In the genomic region with DNA sequence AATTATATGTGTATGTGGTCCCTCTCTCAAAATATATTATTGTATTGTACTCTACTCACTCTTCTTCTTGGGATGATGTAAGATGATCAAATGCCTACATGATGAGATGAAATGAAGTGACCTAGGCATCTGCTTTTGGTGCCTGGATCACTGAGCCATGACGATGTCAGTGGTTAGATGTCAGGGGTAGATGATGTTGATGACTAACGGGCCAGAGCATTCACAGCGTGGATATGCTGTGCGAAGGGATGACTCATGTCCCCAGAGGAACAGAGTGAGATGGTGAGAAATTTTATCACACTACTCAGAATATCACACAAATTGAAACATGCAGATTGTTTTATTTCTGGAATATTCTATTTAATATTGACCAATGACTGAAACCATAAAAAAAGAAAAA, we compare ENCODE assay signal across 12 cellular contexts.
A peak's percentile ranks its signal among the peaks of the same experiment; 100 is the strongest.
DNase-seq lines count a peak whose midpoint lies in the region; ATAC-seq and TF ChIP-seq lines count a peak whose summit lies in the region.
"Had no signal": no experiment of that assay in that cellular context is flagged by ENCODE, and none has a peak within 500 bp of the region (broad histone marks: within the 10 kb centered on the region; RNA-seq: fewer than 3 reads in every experiment).

No MANE protein-coding gene starts in this region.

- H2AK5ac ChIP-seq in H9 (ENCODE audit: insufficient read length, low read length): no peak overlapping the region

- no peaks in the 10 kb centered on the region for H3K79me2 ChIP-seq in H9 (ENCODE audit: insufficient read depth, low read length)

- no peak overlapping the region for H2AFZ ChIP-seq in H9 (ENCODE audit: low read length)

- no peaks in the 10 kb centered on the region for H3K4me1 ChIP-seq in gastrocnemius medialis
- H3K4me1 ChIP-seq in H9 (ENCODE audit: insufficient read depth, low read length): no peaks in the 10 kb centered on the region
- no peaks in the 10 kb centered on the region for H3K4me1 ChIP-seq in esophagus squamous epithelium
- H3K4me1 ChIP-seq in right atrium auricular region: no peaks in the 10 kb centered on the region
- H3K4me1 ChIP-seq: esophagus muscularis mucosa had no signal

- no peak overlapping the region for H3T11ph ChIP-seq in H9 (ENCODE audit: low read length)

- no peak overlapping the region for H2BK20ac ChIP-seq in H9 (ENCODE audit: low read depth, low read length, poor library complexity, severe bottlenecking)

- H3K79me1 ChIP-seq in H9 (ENCODE audit: insufficient read depth, low read depth, low read length, poor library complexity, severe bottlenecking): no peaks in the 10 kb centered on the region

- no peak overlapping the region for H2BK120ac ChIP-seq in H9 (ENCODE audit: low read depth, low read length, poor library complexity, severe bottlenecking)

- no peak overlapping the region for H2BK5ac ChIP-seq in H9 (ENCODE audit: insufficient read length, low read length)

- H3K27me3 ChIP-seq in gastrocnemius medialis (no peaks in the 10 kb centered on the region), H9 (ENCODE audit: insufficient read depth, low read length) (no peaks in the 10 kb centered on the region), esophagus squamous epithelium (no peaks in the 10 kb centered on the region), right atrium auricular region (no peaks in the 10 kb centered on the region)
- H3K27me3 ChIP-seq: esophagus muscularis mucosa had no signal

- H3K23ac ChIP-seq in H9 (ENCODE audit: insufficient read length, low read depth, low read length): no peak overlapping the region

- H3K4me3 ChIP-seq in astrocyte of the spinal cord (ENCODE audit: low read depth, low read length) (no peak overlapping the region), gastrocnemius medialis (no peak overlapping the region), esophagus squamous epithelium (no peak overlapping the region), right atrium auricular region (no peak overlapping the region)
- H3K4me3 ChIP-seq: esophagus muscularis mucosa had no signal

- ATAC-seq in GM21737 (IDR thresholded peaks at IDR 0.05; ENCODE audit: unreplicated experiment) (peak; percentile 62), gastrocnemius medialis (peak; percentile 58 to 87), GM21576 (IDR thresholded peaks at IDR 0.05; ENCODE audit: unreplicated experiment) (no peak)

- H4K5ac ChIP-seq in H9 (ENCODE audit: insufficient read length, low read depth, low read length): no peak overlapping the region

- WGBS in H9 (ENCODE audit: extremely low coverage, insufficient read length, low lambda C conversion rate): no CpG with 5 or more reads among the region's 4 CpGs
- WGBS in esophagus squamous epithelium, 2 donors: 62 to 66% methylated on average over 4 of the region's 4 CpGs

- no peak overlapping the region for H3K9ac ChIP-seq in H9 (ENCODE audit: extremely low read depth, insufficient read length, low read length)

- peaks cover 9 to 19% of the 10 kb centered on the region in 2 experiments for H3K4me1 Mint-ChIP-seq in H9
- H3K4me1 Mint-ChIP-seq: activated naive CD4-positive, alpha-beta T cell treated with anti-CD3 and anti-CD28 coated beads, Interleukin-2, amount 10 ng/mL, durations not matched to agents 7 days and 5 days had no signal

- H2BK12ac ChIP-seq in H9 (ENCODE audit: insufficient read length, low read depth, low read length): no peak overlapping the region

- H3K18ac ChIP-seq in H9 (ENCODE audit: insufficient read length, low read depth, low read length): no peak overlapping the region

- H3K56ac ChIP-seq in H9 (ENCODE audit: insufficient read length, low read depth, low read length): no peak overlapping the region

- TF ChIP-seq POLR2A in gastrocnemius medialis (IDR thresholded peaks at IDR 0.05) (no peak), esophagus squamous epithelium (IDR thresholded peaks at IDR 0.05) (no peak)

- H3K27ac Mint-ChIP-seq in H9: 0 out of 7 replicates have a peak overlapping the region, but pooled peaks of 1 of the 3 experiments have one; percentile 4
- H3K27ac Mint-ChIP-seq: activated naive CD4-positive, alpha-beta T cell treated with anti-CD3 and anti-CD28 coated beads, Interleukin-2, amount 10 ng/mL, durations not matched to agents 7 days and 5 days; T-helper 2 cell treated with Interferon-gamma antibody and Interleukin-4, amounts not matched to agents 5 μg/mL and 100 μg/mL, for 36 hours had no signal

- no peaks in the 10 kb centered on the region for H3K36me3 Mint-ChIP-seq in H9 (ENCODE audit: insufficient read depth in 1 of 3, low read depth in 3 of 3)
- H3K36me3 Mint-ChIP-seq: activated naive CD4-positive, alpha-beta T cell treated with anti-CD3 and anti-CD28 coated beads, Interleukin-2, amount 10 ng/mL, durations not matched to agents 7 days and 5 days had no signal

- no peak overlapping the region for H2BK15ac ChIP-seq in H9 (ENCODE audit: low read depth, low read length)

- H3K23me2 ChIP-seq in H9 (ENCODE audit: insufficient read length, low read depth, low read length, poor library complexity, severe bottlenecking): no peaks in the 10 kb centered on the region

- peak; percentile 96 for DNase-seq in LHCN-M2 (ENCODE audit: low read depth)
- peak; percentile 90 for DNase-seq in astrocyte of the spinal cord (ENCODE audit: low read depth, low spot score)
- peak in 1 of 2 donors; percentile 12 for DNase-seq in gastrocnemius medialis
- DNase-seq in H9: no peak
- no peak for DNase-seq in esophagus squamous epithelium (lab: John Stamatoyannopoulos, UW)
- no peak for DNase-seq in right atrium auricular region (ENCODE audit: low spot score)
- DNase-seq: activated naive CD4-positive, alpha-beta T cell treated with anti-CD3 and anti-CD28 coated beads, Interleukin-2, amount 10 ng/mL, durations not matched to agents 7 days and 5 days; NCI-H1105 treated with DMSO at 0.1 percent for 48 hours had no signal

- H3K4me3 Mint-ChIP-seq in H9: no peak overlapping the region
- H3K4me3 Mint-ChIP-seq: activated naive CD4-positive, alpha-beta T cell treated with anti-CD3 and anti-CD28 coated beads, Interleukin-2, amount 10 ng/mL, durations not matched to agents 7 days and 5 days; T-helper 2 cell treated with Interferon-gamma antibody and Interleukin-4, amounts not matched to agents 5 μg/mL and 100 μg/mL, for 36 hours had no signal

- no peak overlapping the region for H3K14ac ChIP-seq in H9 (ENCODE audit: insufficient read depth, low read length)

- no peaks in the 10 kb centered on the region for H3K27me3 Mint-ChIP-seq in H9 (ENCODE audit: low read depth)
- H3K27me3 Mint-ChIP-seq: activated naive CD4-positive, alpha-beta T cell treated with anti-CD3 and anti-CD28 coated beads, Interleukin-2, amount 10 ng/mL, durations not matched to agents 7 days and 5 days had no signal

- H4K91ac ChIP-seq in H9 (ENCODE audit: insufficient read length, low read depth, low read length): no peak overlapping the region

- no peak overlapping the region for H3K27ac ChIP-seq in gastrocnemius medialis
- H3K27ac ChIP-seq in H9 (ENCODE audit: insufficient read length, low read depth, low read length): no peak overlapping the region
- no peak overlapping the region for H3K27ac ChIP-seq in esophagus squamous epithelium
- no peak overlapping the region for H3K27ac ChIP-seq in right atrium auricular region
- H3K27ac ChIP-seq: esophagus muscularis mucosa had no signal

- no peaks in the 10 kb centered on the region for H4K20me1 ChIP-seq in H9 (ENCODE audit: control insufficient read depth, insufficient read depth, insufficient read length)

- in situ Hi-C loops in astrocyte of the spinal cord (cut with HindIII; ENCODE audit: low sequenced_read_pairs) (no loop called here), gastrocnemius medialis (cut with MboI; ENCODE audit: low sequenced_read_pairs in 4 of 4) (no loop called here)

- H3K4ac ChIP-seq in H9 (ENCODE audit: low read depth, low read length): no peak overlapping the region

- no peak overlapping the region for H4K8ac ChIP-seq in H9 (replicated peaks; ENCODE audit: insufficient read length, low read depth, low read length)

- intact Hi-C loops in gastrocnemius medialis (cut with DNase I; ENCODE audit: low total_unique reads) (no loop called here), esophagus squamous epithelium (cut with DNase I) (no loop called here)

- no peak overlapping the region for H3K4me2 ChIP-seq in H9 (ENCODE audit: insufficient read depth, insufficient read length, low read length)

- H3K36me3 ChIP-seq in gastrocnemius medialis: no peaks in the 10 kb centered on the region
- H3K36me3 ChIP-seq in esophagus squamous epithelium: no peaks in the 10 kb centered on the region
- no peaks in the 10 kb centered on the region for H3K36me3 ChIP-seq in right atrium auricular region
- H3K36me3 ChIP-seq: esophagus muscularis mucosa had no signal

- TF ChIP-seq CTCF in astrocyte of the spinal cord (IDR thresholded peaks at IDR 0.05; ENCODE audit: low read depth, low read length) (no peak), gastrocnemius medialis (IDR thresholded peaks at IDR 0.05 in 4 of 5, conservative IDR thresholded peaks at IDR 0.05 in 1 of 5) (no peak), H9 (conservative IDR thresholded peaks at IDR 0.05) (no peak), esophagus squamous epithelium (IDR thresholded peaks at IDR 0.05) (no peak), right atrium auricular region (IDR thresholded peaks at IDR 0.05) (no peak)

- H3K9me3 Mint-ChIP-seq in H9: peaks cover 0 to 2% of the 10 kb centered on the region in 2 experiments; a peak in 1 of 5 replicates

- H3K9me3 ChIP-seq in gastrocnemius medialis (no peaks in the 10 kb centered on the region), H9 (ENCODE audit: control insufficient read depth, low read depth, low read length) (no peaks in the 10 kb centered on the region), esophagus squamous epithelium (no peaks in the 10 kb centered on the region), right atrium auricular region (no peaks in the 10 kb centered on the region)
- H3K9me3 ChIP-seq: esophagus muscularis mucosa had no signal

Comparison
In these comparisons a context has a peak if more than half of its experiments do, and no peak if none do; other contexts are left out.
1. DNase-seq: peak in LHCN-M2 (single experiment) and astrocyte of the spinal cord (single experiment); none in H9 (single experiment), esophagus squamous epithelium (single experiment) and right atrium auricular region (single experiment).